ENCODE assay signal across 12 cellular contexts in the genomic region with DNA sequence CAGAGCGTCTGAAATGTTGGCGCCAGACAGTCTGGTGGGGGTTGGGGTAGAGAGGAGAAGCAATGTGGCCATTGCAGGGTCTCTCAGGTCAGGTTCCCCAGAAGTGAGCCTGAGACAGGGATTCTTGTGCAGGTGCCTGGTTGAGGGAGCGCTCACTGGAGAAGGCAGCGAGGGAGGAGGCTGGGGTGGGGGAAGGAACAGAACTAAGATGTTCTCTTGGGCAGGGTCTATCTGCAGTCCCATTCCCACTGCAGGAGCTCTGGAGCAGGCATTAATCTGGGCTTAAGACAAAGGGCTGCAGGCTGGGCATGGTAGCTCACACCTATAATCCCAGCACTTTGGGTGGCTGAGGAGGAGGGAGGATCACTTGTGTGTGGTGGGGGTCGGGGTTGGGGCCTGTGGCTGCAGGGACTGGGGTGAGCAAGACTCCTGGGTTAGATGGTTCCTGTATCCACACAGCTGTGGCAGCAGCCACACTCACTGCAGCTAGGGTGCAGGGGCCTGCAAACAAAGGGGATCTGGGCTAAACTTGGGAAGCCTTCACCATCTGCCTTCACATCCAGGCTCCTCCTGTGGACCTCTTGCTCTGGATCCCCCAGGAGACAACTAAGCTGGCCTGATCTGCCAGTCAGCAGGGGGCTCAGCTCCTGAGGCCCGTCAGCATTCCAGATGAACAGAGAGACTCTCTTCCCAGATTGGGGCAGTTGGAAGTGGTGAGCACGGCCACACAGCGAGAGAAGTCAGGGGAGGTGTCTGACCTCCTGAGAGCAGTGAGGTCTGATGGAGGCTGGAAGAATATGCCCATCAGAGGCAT.
DNase-seq lines count a peak whose midpoint lies in the region; TF ChIP-seq lines count a peak whose summit lies in the region.
"Had no signal": no experiment of that assay in that cellular context is flagged by ENCODE, and none has a peak within 500 bp of the region (broad histone marks: within the 10 kb centered on the region; RNA-seq: fewer than 3 reads in every experiment).

No MANE protein-coding gene starts in this region.

- H3K36me3 ChIP-seq in WERI-Rb-1 (no peaks in the 10 kb centered on the region), mesenchymal stem cell (ENCODE audit: control insufficient read depth in 1 of 2, insufficient read depth in 2 of 2, low read depth in 1 of 2, low read length in 2 of 2) (no peaks in the 10 kb centered on the region), vagina (no peaks in the 10 kb centered on the region)
- no peaks in the 10 kb centered on the region for H3K36me3 ChIP-seq in effector memory CD4-positive, alpha-beta T cell (ENCODE audit: control insufficient read depth, insufficient read depth, low read length)
- H3K36me3 ChIP-seq: BLaER1 treated with 17β-estradiol and CSF1 and Interleukin-3, amounts not matched to agents 10 nM and 100 nM had no signal

- WGBS in mesenchymal stem cell = 90% methylated on average over 8 of the region's 8 CpGs

- H3K27me3 ChIP-seq in WERI-Rb-1 (ENCODE audit: insufficient read depth, low read depth, severe bottlenecking) (no peaks in the 10 kb centered on the region), mesenchymal stem cell (ENCODE audit: control insufficient read depth in 1 of 2, insufficient read depth in 1 of 2, low read length in 2 of 2) (no peaks in the 10 kb centered on the region), vagina (no peaks in the 10 kb centered on the region)
- no peaks in the 10 kb centered on the region for H3K27me3 ChIP-seq in effector memory CD4-positive, alpha-beta T cell (replicated peaks; ENCODE audit: control insufficient read depth, insufficient read depth, low read length, poor library complexity, severe bottlenecking)
- H3K27me3 ChIP-seq: BLaER1 treated with 17β-estradiol and CSF1 and Interleukin-3, amounts not matched to agents 10 nM and 100 nM had no signal

- DNase-seq in NCI-H82 (lab: John Stamatoyannopoulos, UW) (peak; percentile 17), NCI-H82 treated with DMSO at 0.1 percent for 48 hours (lab: John Stamatoyannopoulos, UW; ENCODE audit: unreplicated experiment) (no peak), WERI-Rb-1 (peak; percentile 40), mesenchymal stem cell (no peak), vagina (ENCODE audit: extremely low spot score in 2 of 2) (peak; percentile 56 to 72), GF-D8 (lab: John Stamatoyannopoulos, UW) (no peak)
- no peak for DNase-seq in effector memory CD4-positive, alpha-beta T cell
- DNase-seq in activated CD4-positive, alpha-beta T cell treated with anti-CD3 and anti-CD28 coated beads, Interleukin-2, amount 50 U/mL, for 1 hour = no peak
- DNase-seq: CD4-positive, CD25-positive, alpha-beta regulatory T cell; DMS53 had no signal

- H3K23ac ChIP-seq in mesenchymal stem cell (ENCODE audit: low read length in 2 of 2) = no peak overlapping the region

- H2BK15ac ChIP-seq in mesenchymal stem cell (ENCODE audit: low read depth, poor library complexity, severe bottlenecking) = no peak overlapping the region

- H3K18ac ChIP-seq in mesenchymal stem cell (ENCODE audit: low read depth in 1 of 2, low read length in 2 of 2) = no peak overlapping the region

- H3K4me1 ChIP-seq in mesenchymal stem cell (ENCODE audit: control insufficient read depth, insufficient read depth, low read depth, low read length) = peaks cover 28% of the 10 kb centered on the region
- H3K4me1 ChIP-seq in vagina = no peaks in the 10 kb centered on the region
- H3K4me1 ChIP-seq in effector memory CD4-positive, alpha-beta T cell (ENCODE audit: control insufficient read depth, insufficient read depth, low read length, poor library complexity, severe bottlenecking) = no peaks in the 10 kb centered on the region

- TF ChIP-seq POLR2A in vagina (IDR thresholded peaks at IDR 0.05) = no peak

- H3K27ac ChIP-seq in WERI-Rb-1 (no peak overlapping the region), mesenchymal stem cell (ENCODE audit: low read length, poor library complexity, severe bottlenecking) (no peak overlapping the region), vagina (no peak overlapping the region)
- no peak overlapping the region for H3K27ac ChIP-seq in effector memory CD4-positive, alpha-beta T cell (ENCODE audit: insufficient read depth, low read length, poor library complexity, severe bottlenecking)
- H3K27ac ChIP-seq: 22Rv1; BLaER1 treated with 17β-estradiol and CSF1 and Interleukin-3, amounts not matched to agents 10 nM and 100 nM had no signal

- H2AK5ac ChIP-seq in mesenchymal stem cell (ENCODE audit: low read length, severe bottlenecking) = peak overlapping the region; percentile 3

- no peak overlapping the region for H3K9ac ChIP-seq in mesenchymal stem cell (ENCODE audit: low read length)
- H3K9ac ChIP-seq: BLaER1 treated with 17β-estradiol and CSF1 and Interleukin-3, amounts not matched to agents 10 nM and 100 nM had no signal

- H3K79me1 ChIP-seq in mesenchymal stem cell (replicated peaks; ENCODE audit: low read length, poor library complexity, severe bottlenecking) = no peaks in the 10 kb centered on the region

- H4K91ac ChIP-seq in mesenchymal stem cell (ENCODE audit: low read length) = no peak overlapping the region

- no peak overlapping the region for H2BK5ac ChIP-seq in mesenchymal stem cell (ENCODE audit: low read depth, low read length, poor library complexity, severe bottlenecking)

- H2BK12ac ChIP-seq in mesenchymal stem cell (ENCODE audit: low read length in 2 of 2) = no peak overlapping the region

- intact Hi-C loops in vagina (cut with DNase I) = no loop called here

- no peak overlapping the region for H2BK120ac ChIP-seq in mesenchymal stem cell (ENCODE audit: low read depth, low read length)

- no peak overlapping the region for H4K8ac ChIP-seq in mesenchymal stem cell (ENCODE audit: low read length)

- no peak overlapping the region for H3K4ac ChIP-seq in mesenchymal stem cell (ENCODE audit: low read depth in 1 of 2, low read length in 2 of 2)

- TF ChIP-seq CTCF in WERI-Rb-1 (IDR thresholded peaks at IDR 0.05; ENCODE audit: low read depth, low read length) (no peak), vagina (IDR thresholded peaks at IDR 0.05) (no peak)

- no peak overlapping the region for H3K4me2 ChIP-seq in mesenchymal stem cell (ENCODE audit: low read length, poor library complexity, severe bottlenecking)
- H3K4me2 ChIP-seq: BLaER1 treated with 17β-estradiol and CSF1 and Interleukin-3, amounts not matched to agents 10 nM and 100 nM had no signal

- H3K4me3 ChIP-seq in WERI-Rb-1 (ENCODE audit: low read depth, low read length) (no peak overlapping the region), mesenchymal stem cell (ENCODE audit: insufficient read depth in 1 of 2, low read depth in 1 of 2, low read length in 2 of 2) (no peak overlapping the region), vagina (no peak overlapping the region)
- no peak overlapping the region for H3K4me3 ChIP-seq in effector memory CD4-positive, alpha-beta T cell (ENCODE audit: insufficient read depth, low read depth, low read length, poor library complexity, severe bottlenecking)
- H3K4me3 ChIP-seq: BLaER1 treated with 17β-estradiol and CSF1 and Interleukin-3, amounts not matched to agents 10 nM and 100 nM had no signal

- no peak overlapping the region for H2AFZ ChIP-seq in mesenchymal stem cell (ENCODE audit: low read depth, low read length)

- H3K9me3 ChIP-seq in WERI-Rb-1 (ENCODE audit: severe bottlenecking) (no peaks in the 10 kb centered on the region), mesenchymal stem cell (ENCODE audit: control insufficient read depth, low read length) (no peaks in the 10 kb centered on the region), vagina (no peaks in the 10 kb centered on the region)
- no peaks in the 10 kb centered on the region for H3K9me3 ChIP-seq in effector memory CD4-positive, alpha-beta T cell (ENCODE audit: control insufficient read depth, low read length)
- H3K9me3 ChIP-seq: BLaER1 treated with 17β-estradiol and CSF1 and Interleukin-3, amounts not matched to agents 10 nM and 100 nM had no signal

- H3K14ac ChIP-seq in mesenchymal stem cell (ENCODE audit: low read length in 2 of 2) = no peak overlapping the region

Comparison
In these comparisons a context has a peak if more than half of its experiments do, and no peak if none do; other contexts are left out.
1. DNase-seq: peak in NCI-H82 (single experiment), WERI-Rb-1 (single experiment) and vagina (2 of 2); none in NCI-H82 treated with DMSO at 0.1 percent for 48 hours (single experiment), mesenchymal stem cell (single experiment), effector memory CD4-positive, alpha-beta T cell (0 of 3), GF-D8 (single experiment) and activated CD4-positive, alpha-beta T cell treated with anti-CD3 and anti-CD28 coated beads, Interleukin-2, amount 50 U/mL, for 1 hour (single experiment).